Comparison of ENCODE assay signal across 9 cellular contexts in genomic region chr2:41741951-41742563, GRCh38.
DNase-seq lines count a peak whose midpoint lies in the region; ATAC-seq, FAIRE-seq and TF ChIP-seq lines count a peak whose summit lies in the region.
"Had no signal": no experiment of that assay in that cellular context is flagged by ENCODE, and none has a peak within 500 bp of the region (broad histone marks: within the 10 kb centered on the region; RNA-seq: fewer than 3 reads in every experiment).

No MANE protein-coding gene starts in this region.

- no peaks in the 10 kb centered on the region for H3K36me3 Mint-ChIP-seq in activated naive CD4-positive, alpha-beta T cell treated with anti-CD3 and anti-CD28 coated beads, Interleukin-2, amount 10 ng/mL, durations not matched to agents 7 days and 5 days

- no peak for TF ChIP-seq EP300 in ovary (IDR thresholded peaks at IDR 0.05)

- no peaks in the 10 kb centered on the region for H3K79me2 ChIP-seq in Karpas-422 (ENCODE audit: low read length)

- DNase-seq in GM12891 (ENCODE audit: insufficient read length, low spot score) = no peak
- DNase-seq in Karpas-422 = peak; percentile 7
- no peak for DNase-seq in activated CD4-positive, alpha-beta T cell treated with anti-CD3 and anti-CD28 coated beads, Interleukin-2, amount 50 U/mL, for 1 hour
- no peak for DNase-seq in activated naive CD4-positive, alpha-beta T cell treated with anti-CD3 and anti-CD28 coated beads, Interleukin-2, amount 10 ng/mL, durations not matched to agents 7 days and 5 days
- DNase-seq in SHP77 (lab: John Stamatoyannopoulos, UW) = no peak
- DNase-seq in ovary = no peak
- DNase-seq: stimulated activated naive CD4-positive, alpha-beta T cell had no signal

- no peak for TF ChIP-seq CTCF in ovary (IDR thresholded peaks at IDR 0.05)

- CTCF ChIA-PET in activated naive CD4-positive, alpha-beta T cell treated with anti-CD3 and anti-CD28 coated beads, Interleukin-2, amount 10 ng/mL, durations not matched to agents 7 days and 5 days (lab: Charles Lee) = no interaction called here

- intact Hi-C loops in ovary (cut with DNase I) = no loop called here

- no peaks in the 10 kb centered on the region for H4K20me1 ChIP-seq in Karpas-422 (ENCODE audit: insufficient read depth, low read depth, low read length)

- TF ChIP-seq POLR2A in GM12891 (IDR thresholded peaks at IDR 0.05; ENCODE audit: low read depth, low read length) (no peak), ovary (IDR thresholded peaks at IDR 0.05) (no peak)

- H3K4me3 ChIP-seq in Karpas-422 (ENCODE audit: low read length) = no peak overlapping the region
- no peak overlapping the region for H3K4me3 ChIP-seq in ovary

- no peak overlapping the region for H3K27ac Mint-ChIP-seq in activated naive CD4-positive, alpha-beta T cell treated with anti-CD3 and anti-CD28 coated beads, Interleukin-2, amount 10 ng/mL, durations not matched to agents 7 days and 5 days

- H3K4me1 ChIP-seq in Karpas-422 (ENCODE audit: low read length) = no peaks in the 10 kb centered on the region
- no peaks in the 10 kb centered on the region for H3K4me1 ChIP-seq in ovary (ENCODE audit: insufficient read depth)

- no peaks in the 10 kb centered on the region for H3K9me3 ChIP-seq in Karpas-422 (ENCODE audit: low read length)
- no peaks in the 10 kb centered on the region for H3K9me3 ChIP-seq in ovary

- H3K27me3 ChIP-seq in Karpas-422 (ENCODE audit: low read length) (no peaks in the 10 kb centered on the region), ovary (no peaks in the 10 kb centered on the region)

- no peak overlapping the region for H2AFZ ChIP-seq in Karpas-422 (ENCODE audit: low read length)

- peaks cover 2% of the 10 kb centered on the region for H3K9me3 Mint-ChIP-seq in activated naive CD4-positive, alpha-beta T cell treated with anti-CD3 and anti-CD28 coated beads, Interleukin-2, amount 10 ng/mL, durations not matched to agents 7 days and 5 days

- H3K36me3 ChIP-seq in Karpas-422 (ENCODE audit: insufficient read depth, low read length) (no peaks in the 10 kb centered on the region), ovary (no peaks in the 10 kb centered on the region)

- peak; percentile 74 for FAIRE-seq in GM12891 (lab: Jason Lieb, UNC)

- H3K4me3 Mint-ChIP-seq in activated naive CD4-positive, alpha-beta T cell treated with anti-CD3 and anti-CD28 coated beads, Interleukin-2, amount 10 ng/mL, durations not matched to agents 7 days and 5 days = no peak overlapping the region

- WGBS in ovary, 3 donors = 27 to 73% (median 33%) methylated on average over 1 of the region's 1 CpG

- H3K4me2 ChIP-seq in Karpas-422 (ENCODE audit: low read depth, low read length, poor library complexity, severe bottlenecking) = no peak overlapping the region

- H3K9me2 ChIP-seq in Karpas-422 (replicated peaks; ENCODE audit: insufficient read depth, low read length) = no peaks in the 10 kb centered on the region

- H3K27ac ChIP-seq in Karpas-422 (ENCODE audit: low read length) = no peak overlapping the region
- no peak overlapping the region for H3K27ac ChIP-seq in ovary

- no peaks in the 10 kb centered on the region for H3K4me1 Mint-ChIP-seq in activated naive CD4-positive, alpha-beta T cell treated with anti-CD3 and anti-CD28 coated beads, Interleukin-2, amount 10 ng/mL, durations not matched to agents 7 days and 5 days

- H3K9ac ChIP-seq in Karpas-422 (ENCODE audit: low read length) = no peak overlapping the region

- ATAC-seq in GM19438 (IDR thresholded peaks at IDR 0.05; ENCODE audit: low read depth, unreplicated experiment) (peak; percentile 100), HG02884 (IDR thresholded peaks at IDR 0.05; ENCODE audit: unreplicated experiment) (peak; percentile 99)

- H3K27me3 Mint-ChIP-seq in activated naive CD4-positive, alpha-beta T cell treated with anti-CD3 and anti-CD28 coated beads, Interleukin-2, amount 10 ng/mL, durations not matched to agents 7 days and 5 days = no peaks in the 10 kb centered on the region

TF ChIP-seq in GM12891, 5 proteins besides CTCF, POLR2A, EP300 and RAD21:
- TF ChIP-seq TAF1 (IDR thresholded peaks at IDR 0.05; ENCODE audit: low read depth, low read length) (no peak), PAX5 (IDR thresholded peaks at IDR 0.05; ENCODE audit: insufficient read depth, low read length, severe bottlenecking) (peak; percentile 63), POLR2AphosphoS5 (IDR thresholded peaks at IDR 0.05; ENCODE audit: low read depth, low read length) (no peak), POU2F2 (IDR thresholded peaks at IDR 0.05; ENCODE audit: low read depth, low read length) (no peak), SPI1 (IDR thresholded peaks at IDR 0.05; ENCODE audit: low read depth, low read length) (no peak)
TF ChIP-seq in GM12891: peak in this region for 1.
